In genomic region chr7:128744366-128744905, GRCh38 we compare ENCODE assay signal across 33 cellular contexts. TPM values are rescaled to one million over a fixed set of nuclear protein-coding genes. Genes with fewer than 3 reads are reported as not detected.
DNase-seq lines count a peak whose midpoint lies in the region; ATAC-seq and TF ChIP-seq lines count a peak whose summit lies in the region.
"Had no signal": no experiment of that assay in that cellular context is flagged by ENCODE, and none has a peak within 500 bp of the region (broad histone marks: within the 10 kb centered on the region; RNA-seq: fewer than 3 reads in every experiment).

No MANE protein-coding gene starts in this region.

- H3K4me3 Mint-ChIP-seq in CD8-positive, alpha-beta memory T cell = peak overlapping the region in 1 of 7 donors; percentile 51
- H3K4me3 Mint-ChIP-seq in brain (peak overlapping the region in 4 of 5 experiments; percentile 5 to 55 (median 15)), neural progenitor cell (no peak overlapping the region)
- H3K4me3 Mint-ChIP-seq: activated CD4-positive, alpha-beta T cell treated with anti-CD3 and anti-CD28 coated beads for 36 hours; activated CD8-positive, alpha-beta T cell treated with anti-CD3 and anti-CD28 coated beads, Interleukin-2, amount 10 ng/mL, durations not matched to agents 7 days and 5 days; natural killer cell had no signal

- CTCF ChIA-PET in CD8-positive, alpha-beta memory T cell (lab: Charles Lee) = no interaction called here
- CTCF ChIA-PET in HEK293 (lab: Yijun Ruan, JAX) = interaction anchor here (0.6 kb wide), 1 partner anchor 26 kb away, joined by 3 read pairs; no protein-coding TSS in a partner anchor

- no peak overlapping the region for H3K9ac ChIP-seq in neural progenitor cell
- H3K9ac ChIP-seq: KMS-11, parathyroid adenoma had no signal

- H3K4me1 Mint-ChIP-seq in CD8-positive, alpha-beta memory T cell = peaks cover 51 to 74% (median 72%) of the 10 kb centered on the region in 3 donors
- H3K4me1 Mint-ChIP-seq in brain (peaks cover 67% of the 10 kb centered on the region), neural progenitor cell (peaks cover 11% of the 10 kb centered on the region)

- peaks cover 19% of the 10 kb centered on the region for H3K4me1 ChIP-seq in CD8-positive, alpha-beta memory T cell (ENCODE audit: insufficient read depth, low read length)
- no peaks in the 10 kb centered on the region; the same call in 1 of the 2 replicates for H3K4me1 ChIP-seq in HEK293 (ENCODE audit: control insufficient read depth, insufficient read depth, low read length)
- H3K4me1 ChIP-seq in neural progenitor cell = peaks cover 12% of the 10 kb centered on the region
- H3K4me1 ChIP-seq in hepatocyte (ENCODE audit: insufficient read depth) = peaks cover 26% of the 10 kb centered on the region

- TF ChIP-seq POLR2A in lower leg skin (IDR thresholded peaks at IDR 0.05) = no peak

- no peak overlapping the region for H3K27ac ChIP-seq in CD8-positive, alpha-beta memory T cell (ENCODE audit: low read depth, low read length)
- H3K27ac ChIP-seq in HEK293 (ENCODE audit: extremely low read depth, low read depth, low read length) (no peak overlapping the region), neural progenitor cell (peak overlapping the region; percentile 18), hepatocyte (no peak overlapping the region)
- H3K27ac ChIP-seq: KMS-11, parathyroid adenoma, right atrium auricular region, SJSA1, testis, vagina had no signal

- POLR2A ChIA-PET in CD8-positive, alpha-beta memory T cell (lab: Charles Lee) = interaction anchor here (0.5 kb wide), 1 partner anchor 10 kb away, joined by 3 read pairs; no protein-coding TSS in a partner anchor
- POLR2A ChIA-PET in HEK293 (lab: Yijun Ruan, JAX) = no interaction called here

- H3K27ac Mint-ChIP-seq in CD8-positive, alpha-beta memory T cell = peak overlapping the region in 5 of 8 donors; percentile 7 to 84 (median 15)
- peak overlapping the region in 4 of 5 experiments; percentile 9 to 60 (median 32) for H3K27ac Mint-ChIP-seq in brain
- H3K27ac Mint-ChIP-seq in neural progenitor cell = no peak overlapping the region
- H3K27ac Mint-ChIP-seq: activated CD4-positive, alpha-beta T cell treated with anti-CD3 and anti-CD28 coated beads for 36 hours; activated CD8-positive, alpha-beta T cell treated with anti-CD3 and anti-CD28 coated beads, Interleukin-2, amount 10 ng/mL, durations not matched to agents 7 days and 5 days had no signal

- H3K36me3 ChIP-seq in CD8-positive, alpha-beta memory T cell (ENCODE audit: insufficient read depth, low read length) = peaks cover 10% of the 10 kb centered on the region
- H3K36me3 ChIP-seq in HEK293 (ENCODE audit: control insufficient read depth in 2 of 2, insufficient read depth in 1 of 2, low read length in 2 of 2) (peaks cover 7 to 20% of the 10 kb centered on the region in 2 experiments; a peak in 2 of 3 replicates), neural progenitor cell (peaks cover 14% of the 10 kb centered on the region), hepatocyte (replicated peaks; ENCODE audit: insufficient read depth, low read depth) (no peaks in the 10 kb centered on the region)

- no peaks in the 10 kb centered on the region for H3K27me3 ChIP-seq in CD8-positive, alpha-beta memory T cell (ENCODE audit: insufficient read depth, low read length, poor library complexity, severe bottlenecking)
- H3K27me3 ChIP-seq in neural progenitor cell = no peaks in the 10 kb centered on the region
- no peaks in the 10 kb centered on the region for H3K27me3 ChIP-seq in hepatocyte
- H3K27me3 ChIP-seq: right atrium auricular region, SJSA1, testis, vagina had no signal

- H3F3A ChIP-seq in neural progenitor cell (ENCODE audit: low read depth) = no peaks in the 10 kb centered on the region

- no peak overlapping the region for H2AFZ ChIP-seq in neural progenitor cell (replicated peaks)
- no peak overlapping the region for H2AFZ ChIP-seq in hepatocyte
- H2AFZ ChIP-seq: parathyroid adenoma had no signal

- no peak for DNase-seq in CD8-positive, alpha-beta memory T cell
- DNase-seq in neural progenitor cell (ENCODE audit: low spot score) (no peak), NCI-H446 (lab: John Stamatoyannopoulos, UW) (no peak), hepatocyte (ENCODE audit: low spot score) (no peak), lower leg skin (ENCODE audit: low spot score in 2 of 2) (no peak)
- DNase-seq: activated CD4-positive, alpha-beta T cell treated with anti-CD3 and anti-CD28 coated beads for 36 hours; activated CD8-positive, alpha-beta T cell treated with anti-CD3 and anti-CD28 coated beads, Interleukin-2, amount 10 ng/mL, durations not matched to agents 7 days and 5 days; activated effector memory CD4-positive, alpha-beta T cell treated with anti-CD3 and anti-CD28 coated beads, Interleukin-2, amount 50 U/mL, for 16 hours; C1 segment of cervical spinal cord; cerebellar nuclear complex; DMS 273 treated with DMSO at 0.1 percent for 48 hours; glutamatergic neuron; H7; islet precursor cell; MV-4-11; natural killer cell; NCI-H146; NCI-H2107; RPMI8226; stimulated activated naive CD4-positive, alpha-beta T cell; testis had no signal

- WGBS in hepatocyte (ENCODE audit: low lambda C conversion rate, missing lambda C conversion rate) = 81% methylated on average over 2 of the region's 2 CpGs
- WGBS in lower leg skin, 2 donors = 50 to 55% methylated on average over 2 of the region's 2 CpGs

- H4K20me1 ChIP-seq in neural progenitor cell (ENCODE audit: low read depth) (peaks cover 81% of the 10 kb centered on the region), hepatocyte (ENCODE audit: insufficient read depth, poor library complexity, severe bottlenecking) (peaks cover 94% of the 10 kb centered on the region)

- H3K9me3 ChIP-seq in CD8-positive, alpha-beta memory T cell (ENCODE audit: low read length) = no peaks in the 10 kb centered on the region
- H3K9me3 ChIP-seq in HEK293 (ENCODE audit: control insufficient read depth, insufficient read depth, low read depth, low read length) (no peaks in the 10 kb centered on the region), neural progenitor cell (ENCODE audit: low read depth) (no peaks in the 10 kb centered on the region), hepatocyte (ENCODE audit: low read depth) (no peaks in the 10 kb centered on the region)
- H3K9me3 ChIP-seq: right atrium auricular region, SJSA1, testis, vagina had no signal

- TF ChIP-seq CTCF in HEK293 (tag by site-specific recombination; IDR thresholded peaks at IDR 0.05) (no peak), brain (conservative IDR thresholded peaks at IDR 0.05) (no peak), neural progenitor cell (IDR thresholded peaks at IDR 0.05) (no peak), hepatocyte (IDR thresholded peaks at IDR 0.05; ENCODE audit: poor library complexity) (no peak), lower leg skin (IDR thresholded peaks at IDR 0.05) (no peak)

- no peaks in the 10 kb centered on the region for H3K27me3 Mint-ChIP-seq in CD8-positive, alpha-beta memory T cell
- H3K27me3 Mint-ChIP-seq in brain = peaks cover 4% of the 10 kb centered on the region
- H3K27me3 Mint-ChIP-seq in neural progenitor cell (ENCODE audit: insufficient read depth, low read depth) = no peaks in the 10 kb centered on the region
- H3K27me3 Mint-ChIP-seq: activated CD4-positive, alpha-beta T cell treated with anti-CD3 and anti-CD28 coated beads for 36 hours had no signal

- peaks cover 100% of the 10 kb centered on the region for H3K79me2 ChIP-seq in neural progenitor cell (ENCODE audit: low read depth)
- peaks cover 100% of the 10 kb centered on the region for H3K79me2 ChIP-seq in hepatocyte

- H3K9me2 ChIP-seq in hepatocyte (replicated peaks; ENCODE audit: insufficient read depth) = no peaks in the 10 kb centered on the region

- no peak for ATAC-seq in HG02885 (IDR thresholded peaks at IDR 0.05; ENCODE audit: poor library complexity, unreplicated experiment)
- ATAC-seq: activated CD4-positive, alpha-beta T cell treated with anti-CD3 and anti-CD28 coated beads for 36 hours; activated CD8-positive, alpha-beta T cell treated with anti-CD3 and anti-CD28 coated beads, Interleukin-2, amount 10 ng/mL, durations not matched to agents 7 days and 5 days; natural killer cell had no signal

- peaks cover 0 to 32% (median 9%) of the 10 kb centered on the region in 3 donors for H3K36me3 Mint-ChIP-seq in CD8-positive, alpha-beta memory T cell
- peaks cover 64% of the 10 kb centered on the region for H3K36me3 Mint-ChIP-seq in brain
- H3K36me3 Mint-ChIP-seq in neural progenitor cell = peaks cover 22% of the 10 kb centered on the region
- H3K36me3 Mint-ChIP-seq: natural killer cell had no signal

- H3K4me2 ChIP-seq in neural progenitor cell (no peak overlapping the region), hepatocyte (no peak overlapping the region)
- H3K4me2 ChIP-seq: KMS-11 had no signal

- H3K9me3 Mint-ChIP-seq in CD8-positive, alpha-beta memory T cell = no peaks in the 10 kb centered on the region
- H3K9me3 Mint-ChIP-seq in brain (no peaks in the 10 kb centered on the region), neural progenitor cell (no peaks in the 10 kb centered on the region)
- H3K9me3 Mint-ChIP-seq: natural killer cell had no signal

- no peak overlapping the region for H3K4me3 ChIP-seq in CD8-positive, alpha-beta memory T cell (ENCODE audit: low read length)
- H3K4me3 ChIP-seq in HEK293 (ENCODE audit: low read depth, low read length) (no peak overlapping the region), neural progenitor cell (no peak overlapping the region), hepatocyte (no peak overlapping the region), lower leg skin (ENCODE audit: low read depth, poor library complexity, severe bottlenecking) (no peak overlapping the region)
- H3K4me3 ChIP-seq: right atrium auricular region, SJSA1, testis, vagina had no signal

- intact Hi-C loops in lower leg skin (cut with DNase I; ENCODE audit: low total_unique reads) = no loop called here

RNA-seq across cellular contexts. Expression of gene CALU, which starts 5.3 kb away (rescaled TPM):
- 10 to 100 TPM; 51.4 to 52.0 TPM for total RNA-seq in CD8-positive, alpha-beta memory T cell
- 28.8 TPM for polyA plus RNA-seq in CD8-positive, alpha-beta memory T cell
- polyA plus RNA-seq in brain (ENCODE audit: insufficient read depth, low read depth, low replicate concordance) (41.6 TPM), hepatocyte (283 and 291 TPM in 2 replicates)
- total RNA-seq in neural progenitor cell (ENCODE audit: low replicate concordance) (176 and 234 TPM in 2 replicates), hepatocyte (248 and 267 TPM in 2 replicates), lower leg skin (10 to 100 TPM; 22.7 to 53.8 (median 30.8) TPM)

RNA-seq across cellular contexts. Expression of gene OPN1SW, which starts 31.2 kb away (rescaled TPM):
- total RNA-seq in CD8-positive, alpha-beta memory T cell = not detected
- not detected for polyA plus RNA-seq in CD8-positive, alpha-beta memory T cell
- not detected for polyA plus RNA-seq in brain (ENCODE audit: insufficient read depth, low read depth, low replicate concordance)
- 0.46 TPM in 1 of 2 replicates, not detected in the other for total RNA-seq in neural progenitor cell (ENCODE audit: low replicate concordance)
- total RNA-seq in hepatocyte = not detected in 2 replicates
- 0.80 TPM in 1 of 2 replicates, not detected in the other for polyA plus RNA-seq in hepatocyte
- total RNA-seq in lower leg skin = not detected
- total RNA-seq: activated CD4-positive, alpha-beta T cell treated with anti-CD3 and anti-CD28 coated beads for 36 hours; activated CD8-positive, alpha-beta T cell treated with anti-CD3 and anti-CD28 coated beads, Interleukin-2, amount 10 ng/mL, durations not matched to agents 7 days and 5 days; H7; HT-29; liver; mononuclear cell; natural killer cell; right atrium auricular region; SJSA1; T-helper 1 cell treated with Interleukin-12 subunit alpha and Interleukin-12 subunit beta and Interleukin-4 antibody, amounts not matched to agents 30 ng/mL and 1 ng/mL, for 36 hours; testis; vagina had no signal

RNA-seq across cellular contexts. Expression of gene CCDC136, which starts 47.3 kb away (rescaled TPM):
- total RNA-seq in CD8-positive, alpha-beta memory T cell = 1 to 10 TPM; 8.7 to 9.0 TPM
- 2.6 TPM for polyA plus RNA-seq in CD8-positive, alpha-beta memory T cell
- 33.2 TPM for polyA plus RNA-seq in brain (ENCODE audit: insufficient read depth, low read depth, low replicate concordance)
- total RNA-seq in neural progenitor cell (ENCODE audit: low replicate concordance) = 93.6 and 115 TPM in 2 replicates
- 3.4 and 5.6 TPM in 2 replicates for total RNA-seq in hepatocyte
- polyA plus RNA-seq in hepatocyte = 3.8 and 8.3 TPM in 2 replicates
- total RNA-seq in lower leg skin = 1 to 10 TPM in 3 of 4 donors, not detected in 1; 1.4 to 2.3 (median 1.8) TPM
- total RNA-seq: HT-29 had no signal
